Comparison of ENCODE assay signal across 14 cellular contexts in genomic region chr2:166163775-166164174, GRCh38. TPM values are rescaled to one million over a fixed set of nuclear protein-coding genes. Genes with fewer than 3 reads are reported as not detected.
DNase-seq lines count a peak whose midpoint lies in the region; ATAC-seq and TF ChIP-seq lines count a peak whose summit lies in the region.
"Had no signal": no experiment of that assay in that cellular context is flagged by ENCODE, and none has a peak within 500 bp of the region (broad histone marks: within the 10 kb centered on the region; RNA-seq: fewer than 3 reads in every experiment).

No MANE protein-coding gene starts in this region.

- H2BK15ac ChIP-seq in mesenchymal stem cell (ENCODE audit: low read depth, poor library complexity, severe bottlenecking): no peak overlapping the region

- no peak for TF ChIP-seq CTCF in lower lobe of right lung (IDR thresholded peaks at IDR 0.05)
- TF ChIP-seq CTCF in endodermal cell (conservative IDR thresholded peaks at IDR 0.05): no peak

- H3K79me1 ChIP-seq in mesenchymal stem cell (replicated peaks; ENCODE audit: low read length, poor library complexity, severe bottlenecking): no peaks in the 10 kb centered on the region

- WGBS in mesenchymal stem cell: 75% methylated on average over 1 of the region's 2 CpGs
- 86% methylated on average over 2 of the region's 2 CpGs; no CpG with 5 or more reads in 1 of the 2 experiments for WGBS in endodermal cell (ENCODE audit: insufficient coverage in 1 of 2, insufficient read length in 1 of 2), 2 experiments

- H3K27ac ChIP-seq in lower lobe of right lung (no peak overlapping the region), mesenchymal stem cell (ENCODE audit: low read length, poor library complexity, severe bottlenecking) (no peak overlapping the region), endodermal cell (ENCODE audit: low read depth, low read length) (no peak overlapping the region)
- H3K27ac ChIP-seq: A549, C4-2B had no signal

- no peak overlapping the region for H4K91ac ChIP-seq in mesenchymal stem cell (ENCODE audit: low read length)

- H3K4me1 Mint-ChIP-seq in endodermal cell: no peaks in the 10 kb centered on the region
- H3K4me1 Mint-ChIP-seq: CD4-positive, alpha-beta memory T cell had no signal

- H3K9me3 Mint-ChIP-seq in endodermal cell: no peaks in the 10 kb centered on the region
- H3K9me3 Mint-ChIP-seq: CD4-positive, alpha-beta memory T cell had no signal

- H3K23ac ChIP-seq in mesenchymal stem cell (ENCODE audit: low read length in 2 of 2): no peak overlapping the region

- H3K36me3 Mint-ChIP-seq in endodermal cell (ENCODE audit: low read depth): no peaks in the 10 kb centered on the region
- H3K36me3 Mint-ChIP-seq: CD4-positive, alpha-beta memory T cell had no signal

- no peak overlapping the region for H3K4me3 ChIP-seq in lower lobe of right lung
- no peak overlapping the region for H3K4me3 ChIP-seq in mesenchymal stem cell (ENCODE audit: insufficient read depth in 1 of 2, low read depth in 1 of 2, low read length in 2 of 2)
- H3K4me3 ChIP-seq in endodermal cell (ENCODE audit: low read length): no peak overlapping the region
- H3K4me3 ChIP-seq: A549 had no signal

- intact Hi-C loops in lower lobe of right lung (cut with DNase I): no loop called here

- H3K4me1 ChIP-seq in lower lobe of right lung (peaks cover 4% of the 10 kb centered on the region), mesenchymal stem cell (ENCODE audit: control insufficient read depth, insufficient read depth, low read depth, low read length) (no peaks in the 10 kb centered on the region), endodermal cell (ENCODE audit: control insufficient read depth, insufficient read depth, low read length) (no peaks in the 10 kb centered on the region)
- H3K4me1 ChIP-seq: A549, BE2C had no signal

- no peak overlapping the region for H2AK5ac ChIP-seq in mesenchymal stem cell (ENCODE audit: low read length, severe bottlenecking)

- no peak overlapping the region for H3K4ac ChIP-seq in mesenchymal stem cell (ENCODE audit: low read depth in 1 of 2, low read length in 2 of 2)

- no peaks in the 10 kb centered on the region for H3K9me3 ChIP-seq in lower lobe of right lung
- no peaks in the 10 kb centered on the region for H3K9me3 ChIP-seq in mesenchymal stem cell (ENCODE audit: control insufficient read depth, low read length)
- no peaks in the 10 kb centered on the region for H3K9me3 ChIP-seq in endodermal cell (ENCODE audit: control insufficient read depth, low read length)
- H3K9me3 ChIP-seq: A549, BE2C had no signal

- H3K14ac ChIP-seq in mesenchymal stem cell (ENCODE audit: low read length in 2 of 2): no peak overlapping the region

- H3K4me2 ChIP-seq in mesenchymal stem cell (ENCODE audit: low read length, poor library complexity, severe bottlenecking): no peak overlapping the region
- H3K4me2 ChIP-seq: A549 had no signal

- H3K27ac Mint-ChIP-seq in endodermal cell: no peak overlapping the region

- no peak overlapping the region for H2BK12ac ChIP-seq in mesenchymal stem cell (ENCODE audit: low read length in 2 of 2)

- no peak overlapping the region for H4K8ac ChIP-seq in mesenchymal stem cell (ENCODE audit: low read length)

- ATAC-seq in lower lobe of right lung: peak; percentile 85 to 92
- ATAC-seq in HG02588 (IDR thresholded peaks at IDR 0.05; ENCODE audit: unreplicated experiment): no peak
- ATAC-seq: A549, HCT116 had no signal

- H3K18ac ChIP-seq in mesenchymal stem cell (ENCODE audit: low read depth in 1 of 2, low read length in 2 of 2): no peak overlapping the region

- no peak overlapping the region for H3K4me3 Mint-ChIP-seq in endodermal cell
- H3K4me3 Mint-ChIP-seq: CD4-positive, alpha-beta memory T cell had no signal

- DNase-seq in EH (ENCODE audit: low read depth): peak; percentile 25
- DNase-seq in HCEC 1CT: peak; percentile 36
- DNase-seq in fibroblast of gingiva (ENCODE audit: low read depth): peak; percentile 42
- no peak for DNase-seq in lower lobe of right lung
- no peak for DNase-seq in mesenchymal stem cell
- no peak for DNase-seq in endodermal cell
- DNase-seq: BE2C; CD4-positive, alpha-beta memory T cell; DMS153 had no signal

- H3K9ac ChIP-seq in mesenchymal stem cell (ENCODE audit: low read length) (no peak overlapping the region), endodermal cell (ENCODE audit: extremely low read depth, low read length, poor library complexity, severe bottlenecking) (no peak overlapping the region)

- H3K36me3 ChIP-seq in lower lobe of right lung (no peaks in the 10 kb centered on the region), mesenchymal stem cell (ENCODE audit: control insufficient read depth in 1 of 2, insufficient read depth in 2 of 2, low read depth in 1 of 2, low read length in 2 of 2) (no peaks in the 10 kb centered on the region), endodermal cell (ENCODE audit: control insufficient read depth, insufficient read depth, low read length) (no peaks in the 10 kb centered on the region)
- H3K36me3 ChIP-seq: BE2C had no signal

- no peaks in the 10 kb centered on the region for H3K27me3 Mint-ChIP-seq in endodermal cell (ENCODE audit: insufficient read depth)

- H3K27me3 ChIP-seq in lower lobe of right lung (ENCODE audit: low read depth) (no peaks in the 10 kb centered on the region), mesenchymal stem cell (ENCODE audit: control insufficient read depth in 1 of 2, insufficient read depth in 1 of 2, low read length in 2 of 2) (no peaks in the 10 kb centered on the region), endodermal cell (ENCODE audit: control insufficient read depth, insufficient read depth, low read length, poor library complexity, severe bottlenecking) (no peaks in the 10 kb centered on the region)
- H3K27me3 ChIP-seq: BE2C had no signal

- H2AFZ ChIP-seq in mesenchymal stem cell (ENCODE audit: low read depth, low read length): no peak overlapping the region

- H2BK5ac ChIP-seq in mesenchymal stem cell (ENCODE audit: low read depth, low read length, poor library complexity, severe bottlenecking): no peak overlapping the region

- no peak overlapping the region for H2BK120ac ChIP-seq in mesenchymal stem cell (ENCODE audit: low read depth, low read length)

RNA-seq across cellular contexts. Expression of gene SCN1A, which starts 36.0 kb away (rescaled TPM):
- total RNA-seq in lower lobe of right lung: 19.1 TPM
- polyA plus RNA-seq in mesenchymal stem cell (2013, experiment 1 of 2): not detected
- polyA plus RNA-seq in mesenchymal stem cell (2013, experiment 2 of 2): 0.01 TPM
- total RNA-seq in endodermal cell: not detected
- 1.4 TPM for polyA plus RNA-seq in endodermal cell (2013, experiment 1 of 2)
- polyA plus RNA-seq in endodermal cell (2013, experiment 2 of 2): 1.7 TPM
- total RNA-seq: CD4-positive, alpha-beta memory T cell had no signal
- polyA plus RNA-seq: A549; AG04450; CD4-positive, alpha-beta memory T cell had no signal

Comparison
In these comparisons a context has a peak if more than half of its experiments do, and no peak if none do; other contexts are left out.
1. DNase-seq: peak in EH (single experiment), HCEC 1CT (single experiment) and fibroblast of gingiva (single experiment); none in lower lobe of right lung (single experiment), mesenchymal stem cell (single experiment) and endodermal cell (single experiment).
2. RNA of gene SCN1A, which starts 36.0 kb away (total RNA-seq): 19.1 TPM in lower lobe of right lung (single experiment); not detected in endodermal cell; every median in the first group is over 10 times any median in the second.